In the genomic region with DNA sequence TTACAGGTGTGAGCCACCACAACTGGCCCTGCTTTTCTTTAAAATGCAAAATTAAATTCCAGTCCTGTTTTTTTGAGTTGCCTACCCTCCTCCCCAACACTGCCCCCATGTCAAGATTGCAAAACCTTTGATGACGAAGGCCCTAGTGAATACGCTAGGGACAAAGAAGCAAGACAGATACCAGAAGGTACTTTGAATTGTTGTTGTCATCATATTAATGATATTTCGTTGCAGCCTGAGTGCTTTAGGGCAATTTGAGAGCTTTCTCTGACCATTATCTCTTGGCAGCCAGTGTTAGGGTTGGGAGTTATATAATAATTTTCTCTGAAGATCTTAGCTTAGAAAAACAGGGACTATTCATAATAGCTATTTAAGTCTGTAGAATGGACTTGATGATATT, we compare ENCODE assay signal across 22 cellular contexts. TPM values are rescaled to one million over a fixed set of nuclear protein-coding genes. Genes with fewer than 3 reads are reported as not detected.
DNase-seq lines count a peak whose midpoint lies in the region; ATAC-seq and TF ChIP-seq lines count a peak whose summit lies in the region.
"Had no signal": no experiment of that assay in that cellular context is flagged by ENCODE, and none has a peak within 500 bp of the region (broad histone marks: within the 10 kb centered on the region; RNA-seq: fewer than 3 reads in every experiment).

No MANE protein-coding gene starts in this region.

- peaks cover 48% of the 10 kb centered on the region for H3K4me1 Mint-ChIP-seq in activated CD8-positive, alpha-beta memory T cell treated with anti-CD3 and anti-CD28 coated beads, Interleukin-2, amount 10 ng/mL, durations not matched to agents 7 days and 5 days

- TF ChIP-seq RAD21 in SK-N-SH (IDR thresholded peaks at IDR 0.05; ENCODE audit: low read length) (no peak), neural cell (conservative IDR thresholded peaks at IDR 0.05) (no peak)

- H3K9me3 Mint-ChIP-seq in activated CD8-positive, alpha-beta memory T cell treated with anti-CD3 and anti-CD28 coated beads, Interleukin-2, amount 10 ng/mL, durations not matched to agents 7 days and 5 days (ENCODE audit: low read depth): no peaks in the 10 kb centered on the region

- H3K27me3 ChIP-seq in SK-N-SH (ENCODE audit: insufficient read depth) (no peaks in the 10 kb centered on the region), neural cell (ENCODE audit: insufficient read depth, low read depth, low read length) (no peaks in the 10 kb centered on the region)
- H3K27me3 ChIP-seq: adrenal gland, foreskin keratinocyte, SJSA1 had no signal

- TF ChIP-seq CTCF in SK-N-SH (IDR thresholded peaks at IDR 0.05) (no peak), fibroblast of pulmonary artery (IDR thresholded peaks at IDR 0.05; ENCODE audit: low read length, missing control alignments) (no peak), neural cell (IDR thresholded peaks at IDR 0.05; ENCODE audit: poor library complexity, severe bottlenecking) (no peak)

- peak overlapping the region; percentile 9 for H3K27ac Mint-ChIP-seq in activated CD8-positive, alpha-beta memory T cell treated with anti-CD3 and anti-CD28 coated beads, Interleukin-2, amount 10 ng/mL, durations not matched to agents 7 days and 5 days

- H3K9me3 ChIP-seq in SK-N-SH (no peaks in the 10 kb centered on the region), neural cell (ENCODE audit: low read length) (no peaks in the 10 kb centered on the region)
- H3K9me3 ChIP-seq: adrenal gland, SJSA1 had no signal

- H3K9me2 ChIP-seq in SK-N-SH (no peaks in the 10 kb centered on the region), neural cell (ENCODE audit: insufficient read depth, low read length) (no peaks in the 10 kb centered on the region)

- no peak overlapping the region for H3K4me3 Mint-ChIP-seq in activated CD8-positive, alpha-beta memory T cell treated with anti-CD3 and anti-CD28 coated beads, Interleukin-2, amount 10 ng/mL, durations not matched to agents 7 days and 5 days

- H3K79me2 ChIP-seq in SK-N-SH (ENCODE audit: insufficient read depth) (peaks cover 98% of the 10 kb centered on the region), neural cell (replicated peaks; ENCODE audit: insufficient read depth, low read length) (peaks cover 88% of the 10 kb centered on the region)

- peaks cover 3% of the 10 kb centered on the region for H3K36me3 Mint-ChIP-seq in activated CD8-positive, alpha-beta memory T cell treated with anti-CD3 and anti-CD28 coated beads, Interleukin-2, amount 10 ng/mL, durations not matched to agents 7 days and 5 days

- no peak overlapping the region for H3K4me3 ChIP-seq in SK-N-SH (ENCODE audit: low read depth in 2 of 2, low read length in 1 of 2)
- no peak overlapping the region for H3K4me3 ChIP-seq in fibroblast of pulmonary artery (replicated peaks; ENCODE audit: low read depth, low read length)
- H3K4me3 ChIP-seq in neural cell (ENCODE audit: low read length): no peak overlapping the region
- H3K4me3 ChIP-seq: adrenal gland, SJSA1 had no signal

- no peak overlapping the region for H3K9ac ChIP-seq in SK-N-SH
- no peak overlapping the region for H3K9ac ChIP-seq in neural cell (ENCODE audit: low read length)

- H4K20me1 ChIP-seq in SK-N-SH (ENCODE audit: insufficient read depth) (peaks cover 93% of the 10 kb centered on the region), neural cell (ENCODE audit: insufficient read depth) (peaks cover 4% of the 10 kb centered on the region)

- POLR2A ChIA-PET in SK-N-SH (lab: Yijun Ruan, JAX): no interaction called here

- no peak for ATAC-seq in activated CD8-positive, alpha-beta memory T cell treated with anti-CD3 and anti-CD28 coated beads, Interleukin-2, amount 10 ng/mL, durations not matched to agents 7 days and 5 days
- ATAC-seq: foreskin keratinocyte, HCT116 had no signal

- H3K27me3 Mint-ChIP-seq in activated CD8-positive, alpha-beta memory T cell treated with anti-CD3 and anti-CD28 coated beads, Interleukin-2, amount 10 ng/mL, durations not matched to agents 7 days and 5 days: no peaks in the 10 kb centered on the region

- H3K4me2 ChIP-seq in SK-N-SH (no peak overlapping the region), neural cell (ENCODE audit: low read length) (no peak overlapping the region)

- no peak for DNase-seq in activated CD8-positive, alpha-beta memory T cell treated with anti-CD3 and anti-CD28 coated beads, Interleukin-2, amount 10 ng/mL, durations not matched to agents 7 days and 5 days
- DNase-seq in activated CD8-positive, alpha-beta memory T cell treated with anti-CD3 and anti-CD28 coated beads for 24 hours: no peak
- DNase-seq in SK-N-SH: peak; percentile 57
- DNase-seq in fibroblast of pulmonary artery (ENCODE audit: low read depth): peak; percentile 64
- no peak for DNase-seq in NCI-H82 (lab: John Stamatoyannopoulos, UW)
- DNase-seq in G401 (ENCODE audit: low spot score): no peak
- no peak for DNase-seq in NCI-H748 treated with DMSO at 0.1 percent for 48 hours (lab: John Stamatoyannopoulos, UW)
- DNase-seq: activated CD4-positive, alpha-beta T cell treated with anti-CD3 and anti-CD28 coated beads, Interleukin-2, amount 50 U/mL, for 1 hour; activated naive CD4-positive, alpha-beta T cell; DMS79 treated with DMSO at 0.1 percent for 48 hours; foreskin keratinocyte; KG1; kidney; MV-4-11; NCI-H187 treated with DMSO at 0.1 percent for 48 hours; nucleus accumbens; stimulated activated CD4-positive, alpha-beta T cell treated with anti-CD3 and anti-CD28 coated beads, Interleukin-4, amount 100 ng/mL, for 4 hours; WERI-Rb-1 had no signal

- in situ Hi-C loops in G401 (cut with HindIII; ENCODE audit: low sequenced_read_pairs): no loop called here

- TF ChIP-seq EP300 in SK-N-SH (IDR thresholded peaks at IDR 0.05; ENCODE audit: borderline replicate concordance in 1 of 2, low read depth in 1 of 2, low read length in 1 of 2): peak in 1 of 2 experiments; percentile 65; a peak in 2 of 4 replicates
- TF ChIP-seq EP300 in neural cell (conservative IDR thresholded peaks at IDR 0.05; ENCODE audit: poor library complexity, severe bottlenecking): no peak

- H2AFZ ChIP-seq in SK-N-SH (ENCODE audit: low read depth) (no peak overlapping the region), neural cell (ENCODE audit: low read depth, low read length) (no peak overlapping the region)

- H3K27ac ChIP-seq in SK-N-SH (ENCODE audit: low read depth in 2 of 2, low read length in 1 of 2): peak overlapping the region in 1 of 2 experiments; percentile 18; a peak in 1 of 4 replicates
- no peak overlapping the region for H3K27ac ChIP-seq in neural cell (ENCODE audit: low read length)
- H3K27ac ChIP-seq: foreskin keratinocyte, SJSA1, WERI-Rb-1 had no signal

- 61% methylated on average over 3 of the region's 3 CpGs for WGBS in SK-N-SH (ENCODE audit: low lambda C conversion rate)

- peaks cover 22 to 29% of the 10 kb centered on the region in 2 experiments for H3K4me1 ChIP-seq in SK-N-SH (ENCODE audit: control insufficient read depth in 1 of 2, insufficient read depth in 2 of 2, low read depth in 1 of 2, low read length in 1 of 2)

- H3K36me3 ChIP-seq in SK-N-SH (replicated peaks in 1 of 2; ENCODE audit: control insufficient read depth in 1 of 2, insufficient read depth in 2 of 2, low read length in 1 of 2) (no peaks in the 10 kb centered on the region), neural cell (ENCODE audit: insufficient read depth, low read length) (no peaks in the 10 kb centered on the region)
- H3K36me3 ChIP-seq: adrenal gland, WERI-Rb-1 had no signal

- CTCF ChIA-PET in activated CD8-positive, alpha-beta memory T cell treated with anti-CD3 and anti-CD28 coated beads, Interleukin-2, amount 10 ng/mL, durations not matched to agents 7 days and 5 days (lab: Charles Lee): interaction anchor here (1.1 kb wide), 1 partner anchor 17 kb away, joined by 4 read pairs; no protein-coding TSS in a partner anchor
- CTCF ChIA-PET in SK-N-SH (lab: Yijun Ruan, JAX): interaction anchor here (0.7 to 7.3 kb wide), 6 partner anchors 17 to 271 kb away, joined by 3 to 34 read pairs (median 4); no protein-coding TSS in a partner anchor

- peaks cover 22% of the 10 kb centered on the region for H3F3A ChIP-seq in SK-N-SH (replicated peaks; ENCODE audit: insufficient read depth)
- no peaks in the 10 kb centered on the region for H3F3A ChIP-seq in neural cell (ENCODE audit: insufficient read depth, low read length, poor library complexity, severe bottlenecking)

TF ChIP-seq in SK-N-SH, 30 proteins besides CTCF, POLR2A, EP300 and RAD21:
- no peak for TF ChIP-seq POLR2AphosphoS5 (IDR thresholded peaks at IDR 0.05; ENCODE audit: low read depth, low read length)
- TF ChIP-seq RCOR1 (IDR thresholded peaks at IDR 0.05; ENCODE audit: low read length): peak; percentile 63
- peak; percentile 69 for TF ChIP-seq GATA2 (CRISPR knock-in tag; IDR thresholded peaks at IDR 0.05)
- peak; percentile 50 for TF ChIP-seq CHD2 (IDR thresholded peaks at IDR 0.05; ENCODE audit: low read length, partially characterized antibody)
- peak; percentile 69 for TF ChIP-seq FOXJ3 (CRISPR knock-in tag; IDR thresholded peaks at IDR 0.05)

TF ChIP-seq in neural cell, 6 proteins besides CTCF, POLR2A, EP300 and RAD21 (continues in another document):
- no peak for TF ChIP-seq TAF1 (IDR thresholded peaks at IDR 0.05; ENCODE audit: low read depth)

RNA-seq across cellular contexts. Expression of a gene that starts 7.1 kb away (rescaled TPM):
- 10 to 100 TPM; 52.7 to 80.3 TPM for total RNA-seq in activated CD8-positive, alpha-beta memory T cell treated with anti-CD3 and anti-CD28 coated beads, Interleukin-2, amount 10 ng/mL, durations not matched to agents 7 days and 5 days
- polyA plus RNA-seq in SK-N-SH (2012; rRNA removed): 8.5 and 12.2 TPM in 2 replicates
- 11.3 and 13.8 TPM in 2 replicates for polyA plus RNA-seq in SK-N-SH (2012; cell fraction: cytosol; rRNA removed)
- polyA plus RNA-seq in SK-N-SH (2012; cell fraction: nucleus; rRNA removed): 3.7 and 10.9 TPM in 2 replicates
- 35.1 and 38.3 TPM in 2 replicates for polyA plus RNA-seq in neural cell
- 146 and 172 TPM in 2 replicates for polyA minus RNA-seq in neural cell
- 11.6 and 19.4 TPM in 2 replicates for total RNA-seq in G401 (2014; rRNA removed; shearing (Covaris generic))

Comparison
In these comparisons a context has a peak if more than half of its experiments do, and no peak if none do; other contexts are left out.
1. DNase-seq: peak in SK-N-SH (single experiment) and fibroblast of pulmonary artery (single experiment); none in activated CD8-positive, alpha-beta memory T cell treated with anti-CD3 and anti-CD28 coated beads, Interleukin-2, amount 10 ng/mL, durations not matched to agents 7 days and 5 days (single experiment), activated CD8-positive, alpha-beta memory T cell treated with anti-CD3 and anti-CD28 coated beads for 24 hours (single experiment), NCI-H82 (single experiment), G401 (single experiment) and NCI-H748 treated with DMSO at 0.1 percent for 48 hours (single experiment).